8 cellular contexts compared by ENCODE assay signal in genomic region chr9:38068866-38069628, GRCh38. TPM values are rescaled to one million over a fixed set of nuclear protein-coding genes. Genes with fewer than 3 reads are reported as not detected.
DNase-seq lines count a peak whose midpoint lies in the region; ATAC-seq, FAIRE-seq and TF ChIP-seq lines count a peak whose summit lies in the region.

A gene with protein sequence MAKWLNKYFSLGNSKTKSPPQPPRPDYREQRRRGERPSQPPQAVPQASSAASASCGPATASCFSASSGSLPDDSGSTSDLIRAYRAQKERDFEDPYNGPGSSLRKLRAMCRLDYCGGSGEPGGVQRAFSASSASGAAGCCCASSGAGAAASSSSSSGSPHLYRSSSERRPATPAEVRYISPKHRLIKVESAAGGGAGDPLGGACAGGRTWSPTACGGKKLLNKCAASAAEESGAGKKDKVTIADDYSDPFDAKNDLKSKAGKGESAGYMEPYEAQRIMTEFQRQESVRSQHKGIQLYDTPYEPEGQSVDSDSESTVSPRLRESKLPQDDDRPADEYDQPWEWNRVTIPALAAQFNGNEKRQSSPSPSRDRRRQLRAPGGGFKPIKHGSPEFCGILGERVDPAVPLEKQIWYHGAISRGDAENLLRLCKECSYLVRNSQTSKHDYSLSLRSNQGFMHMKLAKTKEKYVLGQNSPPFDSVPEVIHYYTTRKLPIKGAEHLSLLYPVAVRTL (minus strand): TSS chr9:38069227. CDS start chr9:38068645, 582 bp downstream.

- no peak for TF ChIP-seq POLR2A in GM12891 (IDR thresholded peaks at IDR 0.05; ENCODE audit: low read depth, low read length)

- H3K4me1 ChIP-seq in mammary epithelial cell (ENCODE audit: insufficient read depth, low read length) (peaks cover 21% of the 10 kb centered on the region), smooth muscle cell (ENCODE audit: low read depth) (peaks cover 31% of the 10 kb centered on the region)

- BruUV-seq in mammary epithelial cell (replicated peaks; lab: Mats Ljungman, UMichigan): TSS peak; percentile 30

- no peaks in the 10 kb centered on the region for H3K27me3 ChIP-seq in WERI-Rb-1 (ENCODE audit: insufficient read depth, low read depth, severe bottlenecking)
- no peaks in the 10 kb centered on the region for H3K27me3 ChIP-seq in mammary epithelial cell (ENCODE audit: insufficient read depth, low read length)
- H3K27me3 ChIP-seq in smooth muscle cell (ENCODE audit: low read depth): no peaks in the 10 kb centered on the region

- peaks cover 49% of the 10 kb centered on the region for H3K79me2 ChIP-seq in mammary epithelial cell (ENCODE audit: insufficient read depth, low read length)
- peaks cover 44% of the 10 kb centered on the region for H3K79me2 ChIP-seq in smooth muscle cell (ENCODE audit: low read depth)

- TF ChIP-seq CTCF in WERI-Rb-1 (IDR thresholded peaks at IDR 0.05; ENCODE audit: low read depth, low read length) (no peak), mammary epithelial cell (conservative IDR thresholded peaks at IDR 0.05 in 1 of 2, IDR thresholded peaks at IDR 0.05 in 1 of 2; ENCODE audit: extremely low read depth in 1 of 2, insufficient read depth in 1 of 2, low read depth in 1 of 2, low read length in 2 of 2) (no peak), smooth muscle cell (IDR thresholded peaks at IDR 0.05; ENCODE audit: borderline replicate concordance, insufficient read depth, poor library complexity, severe bottlenecking) (no peak)

- H3K9me3 ChIP-seq in WERI-Rb-1 (ENCODE audit: severe bottlenecking) (no peaks in the 10 kb centered on the region), mammary epithelial cell (replicated peaks; ENCODE audit: insufficient read depth, low read length) (no peaks in the 10 kb centered on the region), smooth muscle cell (replicated peaks; ENCODE audit: low read depth) (no peaks in the 10 kb centered on the region)

- H3K36me3 ChIP-seq in WERI-Rb-1 (peaks cover 32% of the 10 kb centered on the region), mammary epithelial cell (ENCODE audit: insufficient read depth, low read length) (no peaks in the 10 kb centered on the region), smooth muscle cell (ENCODE audit: low read depth) (no peaks in the 10 kb centered on the region)

- WGBS in mammary epithelial cell (ENCODE audit: low coverage, missing lambda C conversion rate): 1% methylated on average over 15 of the region's 110 CpGs
- WGBS in smooth muscle cell (ENCODE audit: low lambda C conversion rate): under 1% methylated on average over 61 of the region's 110 CpGs

- FAIRE-seq in GM12891 (lab: Jason Lieb, UNC): no peak

- dilution Hi-C loops in mammary epithelial cell (cut with HindIII; ENCODE audit: low sequenced_read_pairs): no loop called here

- H3K9ac ChIP-seq in mammary epithelial cell (ENCODE audit: insufficient read depth, low read length) (peak within 1 kb of the TSS; percentile 43), smooth muscle cell (ENCODE audit: low read depth) (peak within 1 kb of the TSS; percentile 94)

- peak; percentile 62 for ATAC-seq in HG02642 (IDR thresholded peaks at IDR 0.05; ENCODE audit: poor library complexity, unreplicated experiment)

- H4K20me1 ChIP-seq in mammary epithelial cell (ENCODE audit: insufficient read depth, low read length) (no peaks in the 10 kb centered on the region), smooth muscle cell (ENCODE audit: low read depth) (peaks cover 44% of the 10 kb centered on the region)

- peaks cover 22% of the 10 kb centered on the region for H3F3A ChIP-seq in smooth muscle cell (ENCODE audit: low read depth)

- DNase-seq in GM12891 (ENCODE audit: insufficient read length, low spot score) (peak; percentile 92), NCI-H146 (lab: John Stamatoyannopoulos, UW) (peak; percentile 97), WERI-Rb-1 (peak; percentile 83), mammary epithelial cell (peak; percentile 58), inferior parietal cortex (ENCODE audit: extremely low spot score) (peak; percentile 64), smooth muscle cell (lab: John Stamatoyannopoulos, UW; ENCODE audit: unreplicated experiment) (peak; percentile 82), cortex of kidney (lab: John Stamatoyannopoulos, UW) (no peak)

- H2AFZ ChIP-seq in mammary epithelial cell (ENCODE audit: low read depth, low read length): peak within 1 kb of the TSS; percentile 87
- peak within 1 kb of the TSS; percentile 99 for H2AFZ ChIP-seq in smooth muscle cell (ENCODE audit: low read depth)

- H3K27ac ChIP-seq in WERI-Rb-1 (peak within 1 kb of the TSS; percentile 96), mammary epithelial cell (ENCODE audit: insufficient read depth, low read depth, low read length) (peak within 1 kb of the TSS; percentile 44), smooth muscle cell (ENCODE audit: low read depth) (peak within 1 kb of the TSS; percentile 90)

- H3K4me2 ChIP-seq in mammary epithelial cell (ENCODE audit: insufficient read depth, low read depth, low read length) (peak within 1 kb of the TSS; percentile 84), smooth muscle cell (peak within 1 kb of the TSS; percentile 99)

- CTCF ChIA-PET in mammary epithelial cell (lab: Charles Lee; ENCODE audit: low non-redundant PET): interaction anchor here (0.6 kb wide), 1 partner anchor 155 kb away, joined by 3 read pairs; no protein-coding TSS in a partner anchor

- peak within 1 kb of the TSS; percentile 89 for H3K4me3 ChIP-seq in WERI-Rb-1 (ENCODE audit: low read depth, low read length)
- H3K4me3 ChIP-seq in mammary epithelial cell (replicated peaks in 1 of 3; ENCODE audit: insufficient read depth in 1 of 3, low read depth in 2 of 3, low read length in 3 of 3): peak within 1 kb of the TSS; percentile 79 to 90 (median 84)
- H3K4me3 ChIP-seq in smooth muscle cell: peak within 1 kb of the TSS; percentile 99

- intact Hi-C loops in mammary epithelial cell (cut with micrococcal nuclease): loop anchor here (1.0 to 10.0 kb wide), 6 partner anchors 42 to 584 kb away; partner anchors contain the start of genes POLR1E and SLC25A51

- in situ Hi-C loops in mammary epithelial cell (cut with MboI; ENCODE audit: low sequenced_read_pairs in 2 of 2): loop anchor here in 1 of 2 donors (5.0 to 25.0 kb wide), 2 partner anchors 157 to 318 kb away; partner anchors contain the start of gene ALDH1B1

TF ChIP-seq in GM12891, 5 proteins besides CTCF, POLR2A, EP300 and RAD21:
- TF ChIP-seq PAX5 (IDR thresholded peaks at IDR 0.05; ENCODE audit: insufficient read depth, low read length, severe bottlenecking) (no peak), SPI1 (IDR thresholded peaks at IDR 0.05; ENCODE audit: low read depth, low read length) (no peak), TAF1 (IDR thresholded peaks at IDR 0.05; ENCODE audit: low read depth, low read length) (no peak), POLR2AphosphoS5 (IDR thresholded peaks at IDR 0.05; ENCODE audit: low read depth, low read length) (no peak), POU2F2 (IDR thresholded peaks at IDR 0.05; ENCODE audit: low read depth, low read length) (no peak)

RNA-seq across cellular contexts. Expression of the gene that starts here (rescaled TPM):
- 2.7 TPM for polyA plus RNA-seq in GM12891 (2012; ENCODE audit: low read depth, missing spikeins)
- 10 to 100 TPM; 30.5 to 31.5 TPM for total RNA-seq in mammary epithelial cell
- polyA plus RNA-seq in mammary epithelial cell: 14.9 TPM
- polyA minus RNA-seq in mammary epithelial cell: 16.7 TPM
- 14.3 and 16.4 TPM in 2 replicates for total RNA-seq in smooth muscle cell
- 32.4 and 35.0 TPM in 2 replicates for polyA plus RNA-seq in smooth muscle cell

Comparison
In these comparisons a context has a peak if more than half of its experiments do, and no peak if none do; other contexts are left out.
1. H3K27ac ChIP-seq: peak in every context shown above with its lines; median percentile 96 in WERI-Rb-1; 90 in smooth muscle cell; 44 in mammary epithelial cell.